8 cellular contexts compared by ENCODE assay signal in genomic region chr2:10043256-10043905, GRCh38. TPM values are rescaled to one million over a fixed set of nuclear protein-coding genes. Genes with fewer than 3 reads are reported as not detected.
A peak's percentile ranks its signal among the peaks of the same experiment; 100 is the strongest.
DNase-seq lines count a peak whose midpoint lies in the region; ATAC-seq and TF ChIP-seq lines count a peak whose summit lies in the region.

Gene KLF11, plus strand, starts transcription at chr2:10043550. Its CDS starts 167 bp downstream, at chr2:10043717.

- TF ChIP-seq CTCF in RWPE2 (IDR thresholded peaks at IDR 0.05; ENCODE audit: poor library complexity, severe bottlenecking) (no peak), foreskin fibroblast (IDR thresholded peaks at IDR 0.05; ENCODE audit: low read depth, low read length) (no peak), neural crest cell (conservative IDR thresholded peaks at IDR 0.05) (no peak)

- H3K4me3 ChIP-seq in RWPE2 (ENCODE audit: severe bottlenecking) (peak within 1 kb of the TSS; percentile 83), foreskin fibroblast (ENCODE audit: low read depth in 1 of 2, low read length in 2 of 2) (peak within 1 kb of the TSS; percentile 54 to 68)

- in situ Hi-C loops in KBM-7 (cut with MboI; ENCODE audit: low pct_unique_long_range_greater_than_20kb, low sequenced_read_pairs): no loop called here

- no peaks in the 10 kb centered on the region for H3K27me3 ChIP-seq in RWPE2 (ENCODE audit: insufficient read depth, poor library complexity, severe bottlenecking)

- peak within 1 kb of the TSS; percentile 93 for H3K4me3 Mint-ChIP-seq in neural crest cell
- H3K4me3 Mint-ChIP-seq in stimulated activated naive CD8-positive, alpha-beta T cell treated with anti-CD3 and anti-CD28 coated beads, Interleukin-15, Interleukin-2, amounts not matched to agents 100 ng/mL and 50 ng/mL, for 24 hours: peak within 1 kb of the TSS; percentile 78

- peaks cover 7% of the 10 kb centered on the region for H3K36me3 Mint-ChIP-seq in neural crest cell (ENCODE audit: low read depth)
- H3K36me3 Mint-ChIP-seq in stimulated activated naive CD8-positive, alpha-beta T cell treated with anti-CD3 and anti-CD28 coated beads, Interleukin-15, Interleukin-2, amounts not matched to agents 100 ng/mL and 50 ng/mL, for 24 hours (ENCODE audit: low read depth): peaks cover 3% of the 10 kb centered on the region

- H3K9me3 ChIP-seq in RWPE2 (ENCODE audit: severe bottlenecking): peaks cover 2% of the 10 kb centered on the region

- peaks cover 15% of the 10 kb centered on the region for H3K36me3 ChIP-seq in RWPE2 (ENCODE audit: low read depth)

- DNase-seq in DMS 273 (lab: John Stamatoyannopoulos, UW; ENCODE audit: unreplicated experiment) (peak; percentile 98), KBM-7 (peak; percentile 88), RWPE2 (ENCODE audit: low spot score) (no peak), foreskin fibroblast (peak; percentile 90 to 96), neural crest cell (ENCODE audit: low read depth, low spot score) (peak; percentile 79)
- DNase-seq in activated gamma-delta T cell treated with anti-CD3 and anti-CD28 coated beads, Interleukin-2, amount 50 U/mL, for 16 hours (ENCODE audit: low read depth): peak; percentile 66

- H3K27ac Mint-ChIP-seq in neural crest cell (ENCODE audit: unreplicated experiment): peak within 1 kb of the TSS; percentile 89
- peak within 1 kb of the TSS; percentile 89 for H3K27ac Mint-ChIP-seq in stimulated activated naive CD8-positive, alpha-beta T cell treated with anti-CD3 and anti-CD28 coated beads, Interleukin-15, Interleukin-2, amounts not matched to agents 100 ng/mL and 50 ng/mL, for 24 hours

- no peaks in the 10 kb centered on the region for H3K9me3 Mint-ChIP-seq in neural crest cell
- no peaks in the 10 kb centered on the region for H3K9me3 Mint-ChIP-seq in stimulated activated naive CD8-positive, alpha-beta T cell treated with anti-CD3 and anti-CD28 coated beads, Interleukin-15, Interleukin-2, amounts not matched to agents 100 ng/mL and 50 ng/mL, for 24 hours

- H3K27ac ChIP-seq in RWPE2 (ENCODE audit: poor library complexity, severe bottlenecking): peak within 1 kb of the TSS; percentile 58

- H3K27me3 Mint-ChIP-seq in neural crest cell (ENCODE audit: low read depth): peaks cover 23% of the 10 kb centered on the region
- peaks cover 6% of the 10 kb centered on the region for H3K27me3 Mint-ChIP-seq in stimulated activated naive CD8-positive, alpha-beta T cell treated with anti-CD3 and anti-CD28 coated beads, Interleukin-15, Interleukin-2, amounts not matched to agents 100 ng/mL and 50 ng/mL, for 24 hours

- ATAC-seq in GM21723 (IDR thresholded peaks at IDR 0.05; ENCODE audit: unreplicated experiment) (peak; percentile 64), RWPE2 (ENCODE audit: low read depth) (peak; percentile 81)

- H3K4me1 Mint-ChIP-seq in neural crest cell: peaks cover 14% of the 10 kb centered on the region
- peaks cover 20% of the 10 kb centered on the region for H3K4me1 Mint-ChIP-seq in stimulated activated naive CD8-positive, alpha-beta T cell treated with anti-CD3 and anti-CD28 coated beads, Interleukin-15, Interleukin-2, amounts not matched to agents 100 ng/mL and 50 ng/mL, for 24 hours (ENCODE audit: low read depth)

- no peaks in the 10 kb centered on the region for H3K4me1 ChIP-seq in RWPE2 (ENCODE audit: insufficient read depth, poor library complexity, severe bottlenecking)

RNA-seq across cellular contexts. Expression of gene KLF11, which starts in this region (rescaled TPM):
- total RNA-seq in neural crest cell: 8.2 and 8.5 TPM in 2 replicates
